Comparison of ENCODE assay signal across 8 cellular contexts in genomic region chr17:5584383-5584951, GRCh38. TPM values are rescaled to one million over a fixed set of nuclear protein-coding genes. Genes with fewer than 3 reads are reported as not detected.
DNase-seq lines count a peak whose midpoint lies in the region; ATAC-seq and TF ChIP-seq lines count a peak whose summit lies in the region.

Gene NLRP1, minus strand, starts transcription at chr17:5584509. Its CDS starts 552 bp downstream, at chr17:5583957.

- DNase-seq in NOMO-1 (lab: John Stamatoyannopoulos, UW; ENCODE audit: unreplicated experiment in 2 of 2) (peak; percentile 90 to 97), epithelial cell of esophagus (ENCODE audit: low read depth) (peak; percentile 100), myocyte (ENCODE audit: low read depth) (peak; percentile 85), retina (no peak)
- peak; percentile 90 for DNase-seq in activated CD8-positive, alpha-beta memory T cell treated with anti-CD3 and anti-CD28 coated beads, Interleukin-2, amount 50 U/mL, for 1 hour (ENCODE audit: extremely low read depth)
- DNase-seq in stimulated activated effector memory CD8-positive, alpha-beta T cell treated with anti-CD3 and anti-CD28 coated beads, Interleukin-12 subunit alpha, Interleukin-12 subunit beta, amount 100 ng/mL, for 72 hours (ENCODE audit: low spot score in 2 of 2), result peak; percentile 85 to 94

- peaks cover 67% of the 10 kb centered on the region for H3K4me1 Mint-ChIP-seq in stimulated activated effector memory CD8-positive, alpha-beta T cell treated with anti-CD3 and anti-CD28 coated beads, Interleukin-12 subunit alpha, Interleukin-12 subunit beta, amount 100 ng/mL, for 72 hours

- peaks cover 45% of the 10 kb centered on the region for H3K36me3 Mint-ChIP-seq in stimulated activated effector memory CD8-positive, alpha-beta T cell treated with anti-CD3 and anti-CD28 coated beads, Interleukin-12 subunit alpha, Interleukin-12 subunit beta, amount 100 ng/mL, for 72 hours

- no peaks in the 10 kb centered on the region for H3K9me3 Mint-ChIP-seq in stimulated activated effector memory CD8-positive, alpha-beta T cell treated with anti-CD3 and anti-CD28 coated beads, Interleukin-12 subunit alpha, Interleukin-12 subunit beta, amount 100 ng/mL, for 72 hours

- peak within 1 kb of the TSS; percentile 55 for H3K4me3 ChIP-seq in epithelial cell of esophagus (ENCODE audit: low read length)

- peak; percentile 82 for ATAC-seq in GM18520 (IDR thresholded peaks at IDR 0.05; ENCODE audit: unreplicated experiment)
- peak; percentile 89 for ATAC-seq in HG02885 (IDR thresholded peaks at IDR 0.05; ENCODE audit: poor library complexity, unreplicated experiment)
- ATAC-seq in stimulated activated effector memory CD8-positive, alpha-beta T cell treated with anti-CD3 and anti-CD28 coated beads, Interleukin-12 subunit alpha, Interleukin-12 subunit beta, amount 100 ng/mL, for 72 hours, result peak; percentile 97

- peak within 1 kb of the TSS; percentile 97 for H3K4me3 Mint-ChIP-seq in stimulated activated effector memory CD8-positive, alpha-beta T cell treated with anti-CD3 and anti-CD28 coated beads, Interleukin-12 subunit alpha, Interleukin-12 subunit beta, amount 100 ng/mL, for 72 hours

- peak within 1 kb of the TSS; percentile 98 for H3K27ac Mint-ChIP-seq in stimulated activated effector memory CD8-positive, alpha-beta T cell treated with anti-CD3 and anti-CD28 coated beads, Interleukin-12 subunit alpha, Interleukin-12 subunit beta, amount 100 ng/mL, for 72 hours

- TF ChIP-seq CTCF in epithelial cell of esophagus (IDR thresholded peaks at IDR 0.05; ENCODE audit: insufficient read depth, low read depth, low read length, missing control alignments), result no peak

RNA-seq across cellular contexts. Expression of gene NLRP1, which starts in this region (rescaled TPM):
- total RNA-seq in myocyte, result 31.7 and 46.0 TPM in 2 replicates
- polyA plus RNA-seq in myocyte (2012), result 56.4 TPM
